18 cellular contexts compared by ENCODE assay signal in the genomic region with DNA sequence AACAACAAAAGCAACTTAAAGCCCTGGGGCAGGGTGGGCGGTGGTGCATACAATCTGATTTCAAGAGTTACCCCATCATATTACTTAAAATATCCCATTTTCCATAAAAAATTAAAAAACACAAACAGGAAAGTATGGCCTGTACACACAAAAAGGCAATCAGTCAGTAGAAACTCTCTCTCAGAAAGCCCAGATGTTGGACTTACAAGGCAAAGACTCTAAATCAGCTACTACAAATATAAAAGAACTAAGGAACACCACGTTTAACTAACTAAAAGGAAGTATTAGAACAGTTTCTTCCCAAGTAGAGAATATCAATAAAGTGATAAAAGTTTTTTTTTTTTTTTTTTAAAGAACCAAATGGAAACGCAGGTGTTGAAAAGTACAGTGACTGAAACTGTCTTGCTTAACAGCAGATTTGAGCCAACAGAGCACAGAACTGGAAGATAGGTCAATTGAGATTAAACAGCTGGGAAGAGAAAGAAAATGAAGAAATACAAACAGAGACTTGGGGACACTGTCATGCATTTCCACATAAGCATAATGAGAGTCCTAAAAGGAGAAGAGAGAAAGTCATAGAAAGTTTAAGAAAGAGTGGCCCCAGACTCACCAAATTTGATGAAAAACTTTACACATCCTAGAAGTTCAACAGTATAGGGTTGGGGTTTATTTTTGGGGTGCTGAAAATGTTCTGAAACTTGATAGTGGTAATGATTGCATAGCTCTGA. TPM values are rescaled to one million over a fixed set of nuclear protein-coding genes. Genes with fewer than 3 reads are reported as not detected.
DNase-seq lines count a peak whose midpoint lies in the region; ATAC-seq and TF ChIP-seq lines count a peak whose summit lies in the region.
"Had no signal": no experiment of that assay in that cellular context is flagged by ENCODE, and none has a peak within 500 bp of the region (broad histone marks: within the 10 kb centered on the region; RNA-seq: fewer than 3 reads in every experiment).

No MANE protein-coding gene starts in this region.

- TF ChIP-seq POLR2A in heart left ventricle (IDR thresholded peaks at IDR 0.05) (no peak), gastrocnemius medialis (IDR thresholded peaks at IDR 0.05) (no peak), tibial nerve (IDR thresholded peaks at IDR 0.05) (no peak)

- no peak for TF ChIP-seq CTCF in heart left ventricle (IDR thresholded peaks at IDR 0.05)
- no peak for TF ChIP-seq CTCF in gastrocnemius medialis (IDR thresholded peaks at IDR 0.05 in 4 of 5, conservative IDR thresholded peaks at IDR 0.05 in 1 of 5)
- no peak for TF ChIP-seq CTCF in tibial nerve (IDR thresholded peaks at IDR 0.05)

- WGBS in heart left ventricle, 4 donors, result 74 to 81% (median 74%) methylated on average over 3 of the region's 3 CpGs
- WGBS in tibial nerve, 2 donors, result 73 to 81% methylated on average over 3 of the region's 3 CpGs

- peaks cover 0 to 32% (median 27%) of the 10 kb centered on the region in 9 donors for H3K36me3 ChIP-seq in heart left ventricle
- peaks cover 0 to 12% of the 10 kb centered on the region in 2 donors for H3K36me3 ChIP-seq in gastrocnemius medialis
- H3K36me3 ChIP-seq in tibial nerve, result peaks cover 0 to 21% (median 0%) of the 10 kb centered on the region in 3 donors
- H3K36me3 ChIP-seq: uterus had no signal

- ATAC-seq in heart left ventricle (peak; percentile 24 to 69 (median 28)), gastrocnemius medialis (peak; percentile 55 to 74), HG03097 (IDR thresholded peaks at IDR 0.05; ENCODE audit: low FRiP score, unreplicated experiment) (no peak)
- ATAC-seq: foreskin keratinocyte, natural killer cell had no signal

- TF ChIP-seq EP300 in tibial nerve (IDR thresholded peaks at IDR 0.05), result no peak

- H3K4me1 ChIP-seq in heart left ventricle (peaks cover 0 to 21% (median 8%) of the 10 kb centered on the region in 12 donors), gastrocnemius medialis (peaks cover 4 to 7% of the 10 kb centered on the region in 2 donors), tibial nerve (peaks cover 0 to 16% (median 0%) of the 10 kb centered on the region in 4 donors)
- H3K4me1 ChIP-seq: uterus had no signal

- H3K9me3 ChIP-seq in heart left ventricle (no peaks in the 10 kb centered on the region), gastrocnemius medialis (no peaks in the 10 kb centered on the region), tibial nerve (no peaks in the 10 kb centered on the region)
- H3K9me3 ChIP-seq: stomach, uterus had no signal

- H3K4me3 ChIP-seq in heart left ventricle, result no peak overlapping the region
- H3K4me3 ChIP-seq in gastrocnemius medialis, result no peak overlapping the region
- H3K4me3 ChIP-seq in tibial nerve, result no peak overlapping the region
- H3K4me3 ChIP-seq: BLaER1 treated with 17β-estradiol and CSF1 and Interleukin-3, amounts not matched to agents 10 nM and 100 nM; PC-9; stomach; uterus had no signal

- in situ Hi-C loops in gastrocnemius medialis (cut with MboI; ENCODE audit: low sequenced_read_pairs in 4 of 4), result loop anchor here in 1 of 4 donors (25.0 kb wide), 1 partner anchor 1211 kb away; no protein-coding TSS in a partner anchor

- peak; percentile 36 for DNase-seq in SIG-M5 treated with dmso at 0.1 percent for 504 hours (lab: John Stamatoyannopoulos, UW; ENCODE audit: unreplicated experiment)
- no peak for DNase-seq in SIG-M5 (lab: John Stamatoyannopoulos, UW)
- DNase-seq in MV-4-11 (lab: John Stamatoyannopoulos, UW), result peak; percentile 62
- no peak for DNase-seq in heart left ventricle
- no peak for DNase-seq in gastrocnemius medialis
- no peak for DNase-seq in tibial nerve (ENCODE audit: low spot score in 2 of 2)
- DNase-seq in DMS79 (lab: John Stamatoyannopoulos, UW), result no peak
- DNase-seq: activated naive CD8-positive, alpha-beta T cell treated with anti-CD3 and anti-CD28 coated beads for 36 hours; activated T-cell treated with anti-CD3 and anti-CD28 coated beads, Interleukin-2, amount 50 U/mL, for 1 hour; foreskin keratinocyte; H9; natural killer cell; NCI-H524; stomach; uterus had no signal

- H3K27ac ChIP-seq in heart left ventricle (peak overlapping the region in 1 of 12 donors; percentile 24), gastrocnemius medialis (no peak overlapping the region), tibial nerve (no peak overlapping the region)
- H3K27ac ChIP-seq: BLaER1 treated with 17β-estradiol and CSF1 and Interleukin-3, amounts not matched to agents 10 nM and 100 nM; foreskin keratinocyte; PC-9; stomach; uterus had no signal

- no peaks in the 10 kb centered on the region for H3K27me3 ChIP-seq in heart left ventricle
- H3K27me3 ChIP-seq in gastrocnemius medialis, result no peaks in the 10 kb centered on the region
- no peaks in the 10 kb centered on the region for H3K27me3 ChIP-seq in tibial nerve
- H3K27me3 ChIP-seq: BLaER1 treated with 17β-estradiol and CSF1 and Interleukin-3, amounts not matched to agents 10 nM and 100 nM; foreskin keratinocyte; stomach; uterus had no signal

- intact Hi-C loops in heart left ventricle (cut with DNase I), result no loop called here
- intact Hi-C loops in gastrocnemius medialis (cut with DNase I; ENCODE audit: low total_unique reads), result no loop called here

RNA-seq across cellular contexts. Expression of a gene that starts 8.6 kb away (rescaled TPM):
- 10 to 100 TPM; 18.3 to 28.9 (median 27.1) TPM for total RNA-seq in heart left ventricle
- polyA plus RNA-seq in heart left ventricle, result 10 to 100 TPM; 16.9 to 18.7 TPM
- total RNA-seq in gastrocnemius medialis, result 10 to 100 TPM in 1 of 4 donors, 1 to 10 TPM in 3; 5.7 to 11.5 (median 6.5) TPM
- total RNA-seq in tibial nerve, result 10 to 100 TPM; 23.1 to 49.6 (median 36.0) TPM

Comparison
In these comparisons a context has a peak if more than half of its experiments do, and no peak if none do; other contexts are left out.
1. DNase-seq: peak in SIG-M5 treated with dmso at 0.1 percent for 504 hours (single experiment) and MV-4-11 (single experiment); none in SIG-M5 (single experiment), heart left ventricle (0 of 5), gastrocnemius medialis (0 of 2), tibial nerve (0 of 2) and DMS79 (single experiment).